ENCODE assay signal across 1 cellular context in genomic region chr4:1402516-1403101, GRCh38.
TF ChIP-seq lines count a peak whose summit lies in the region.

No MANE protein-coding gene starts in this region.

TF ChIP-seq in GM23338, 12 proteins besides CTCF, POLR2A, EP300 and RAD21 (continued from another document):
- TF ChIP-seq ZNF462 (CRISPR knock-in tag; IDR thresholded peaks at IDR 0.05) = no peak
- TF ChIP-seq REST (IDR thresholded peaks at IDR 0.05; ENCODE audit: unreplicated experiment) = no peak
- no peak for TF ChIP-seq ZNF331 (CRISPR knock-in tag; IDR thresholded peaks at IDR 0.05; ENCODE audit: low read depth)
- no peak for TF ChIP-seq JUNB (IDR thresholded peaks at IDR 0.05; ENCODE audit: unreplicated experiment)
- no peak for TF ChIP-seq CREB1 (CRISPR knock-in tag; IDR thresholded peaks at IDR 0.05; ENCODE audit: low read depth)
- TF ChIP-seq NANOG (IDR thresholded peaks at IDR 0.05; ENCODE audit: borderline replicate concordance) = no peak
- TF ChIP-seq ETS1 (IDR thresholded peaks at IDR 0.05) = no peak
- TF ChIP-seq EZH2phosphoT487 (IDR thresholded peaks at IDR 0.05; ENCODE audit: unreplicated experiment) = peak; percentile 96
- TF ChIP-seq POLR2AphosphoS5 (IDR thresholded peaks at IDR 0.05; ENCODE audit: low read depth) = no peak
- no peak for TF ChIP-seq STAT1 (IDR thresholded peaks at IDR 0.05; ENCODE audit: unreplicated experiment)
